ENCODE assay signal across 12 cellular contexts in the genomic region with DNA sequence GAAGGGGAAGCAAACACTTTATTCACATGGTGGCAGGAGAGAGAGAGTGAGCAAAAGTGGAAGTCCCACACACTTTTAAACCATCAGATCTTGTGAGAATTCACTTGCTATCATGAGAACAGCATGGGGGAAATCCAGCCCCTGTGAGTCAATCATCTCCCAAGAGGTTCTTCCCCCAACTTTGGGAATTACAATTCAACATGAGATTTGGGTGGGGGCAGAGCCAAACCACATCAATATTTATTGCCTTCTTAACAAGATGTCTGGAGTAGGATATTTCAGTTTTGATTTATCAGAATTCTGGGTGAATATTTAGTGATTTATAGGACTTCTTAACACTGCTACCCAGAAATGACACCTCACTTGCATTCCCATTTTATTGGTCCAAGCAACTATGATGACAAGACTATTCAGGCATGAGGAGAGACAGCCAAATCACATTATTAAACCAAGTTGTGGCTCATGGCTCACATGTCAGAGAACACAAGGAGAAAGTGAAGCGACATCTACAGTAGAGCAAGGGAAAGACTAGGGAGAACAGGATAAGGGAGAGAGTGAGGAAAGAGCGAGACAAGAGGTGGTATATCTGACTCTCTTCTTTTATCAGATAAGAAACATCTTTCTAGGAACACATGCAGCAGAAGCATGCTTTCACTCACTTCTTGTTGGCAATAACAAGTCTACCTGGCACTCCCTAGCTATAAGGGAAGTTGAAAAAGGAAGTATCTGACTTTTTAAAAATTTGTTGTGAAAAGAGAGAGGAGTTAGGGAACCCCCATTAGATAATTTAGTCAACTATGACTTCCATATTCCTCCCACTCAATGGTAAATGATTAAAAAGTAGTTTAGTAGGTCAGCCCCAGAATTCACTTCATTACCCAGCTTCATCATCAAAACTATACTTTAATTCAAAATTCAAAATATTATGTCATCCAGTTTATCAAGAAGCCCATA. TPM values are rescaled to one million over a fixed set of nuclear protein-coding genes. Genes with fewer than 3 reads are reported as not detected.
DNase-seq lines count a peak whose midpoint lies in the region; ATAC-seq and TF ChIP-seq lines count a peak whose summit lies in the region.
"Had no signal": no experiment of that assay in that cellular context is flagged by ENCODE, and none has a peak within 500 bp of the region (broad histone marks: within the 10 kb centered on the region; RNA-seq: fewer than 3 reads in every experiment).

No MANE protein-coding gene starts in this region.

- peak overlapping the region; percentile 33 for H3K4me3 Mint-ChIP-seq in activated CD4-positive, alpha-beta memory T cell treated with anti-CD3 and anti-CD28 coated beads for 36 hours
- H3K4me3 Mint-ChIP-seq in activated CD4-positive, alpha-beta memory T cell treated with anti-CD3 and anti-CD28 coated beads, Interleukin-2, amount 10 ng/mL, durations not matched to agents 7 days and 5 days, result no peak overlapping the region
- peak overlapping the region; percentile 44 for H3K4me3 Mint-ChIP-seq in activated naive CD8-positive, alpha-beta T cell
- no peak overlapping the region for H3K4me3 Mint-ChIP-seq in chondrocyte (ENCODE audit: unreplicated experiment)
- H3K4me3 Mint-ChIP-seq: neural crest cell, type B pancreatic cell had no signal

- no peaks in the 10 kb centered on the region for H3K27me3 Mint-ChIP-seq in activated CD4-positive, alpha-beta memory T cell treated with anti-CD3 and anti-CD28 coated beads for 36 hours
- H3K27me3 Mint-ChIP-seq in activated CD4-positive, alpha-beta memory T cell treated with anti-CD3 and anti-CD28 coated beads, Interleukin-2, amount 10 ng/mL, durations not matched to agents 7 days and 5 days, result no peaks in the 10 kb centered on the region
- H3K27me3 Mint-ChIP-seq in activated naive CD8-positive, alpha-beta T cell, result no peaks in the 10 kb centered on the region
- H3K27me3 Mint-ChIP-seq in chondrocyte (ENCODE audit: low read depth), result no peaks in the 10 kb centered on the region
- H3K27me3 Mint-ChIP-seq: type B pancreatic cell had no signal

- POLR2A ChIA-PET in activated CD4-positive, alpha-beta memory T cell treated with anti-CD3 and anti-CD28 coated beads for 36 hours (lab: Charles Lee), result interaction anchor here (1.0 to 1.2 kb wide), 2 partner anchors 9 to 82 kb away, joined by 3 read pairs; no protein-coding TSS in a partner anchor
- POLR2A ChIA-PET in activated CD4-positive, alpha-beta memory T cell treated with anti-CD3 and anti-CD28 coated beads, Interleukin-2, amount 10 ng/mL, durations not matched to agents 7 days and 5 days (lab: Charles Lee), result interaction anchor here (1.5 kb wide), 1 partner anchor 8 kb away, joined by 3 read pairs; no protein-coding TSS in a partner anchor

- H3K36me3 Mint-ChIP-seq in activated CD4-positive, alpha-beta memory T cell treated with anti-CD3 and anti-CD28 coated beads for 36 hours, result peaks cover 13% of the 10 kb centered on the region
- H3K36me3 Mint-ChIP-seq in activated CD4-positive, alpha-beta memory T cell treated with anti-CD3 and anti-CD28 coated beads, Interleukin-2, amount 10 ng/mL, durations not matched to agents 7 days and 5 days (ENCODE audit: low read depth), result peaks cover 29% of the 10 kb centered on the region
- peaks cover 11% of the 10 kb centered on the region for H3K36me3 Mint-ChIP-seq in activated naive CD8-positive, alpha-beta T cell
- no peaks in the 10 kb centered on the region for H3K36me3 Mint-ChIP-seq in chondrocyte (ENCODE audit: low read depth)
- H3K36me3 Mint-ChIP-seq: type B pancreatic cell had no signal

- H3K4me1 Mint-ChIP-seq in activated CD4-positive, alpha-beta memory T cell treated with anti-CD3 and anti-CD28 coated beads for 36 hours (ENCODE audit: low read depth), result peaks cover 79% of the 10 kb centered on the region
- peaks cover 59% of the 10 kb centered on the region for H3K4me1 Mint-ChIP-seq in activated CD4-positive, alpha-beta memory T cell treated with anti-CD3 and anti-CD28 coated beads, Interleukin-2, amount 10 ng/mL, durations not matched to agents 7 days and 5 days
- peaks cover 85% of the 10 kb centered on the region for H3K4me1 Mint-ChIP-seq in activated naive CD8-positive, alpha-beta T cell (ENCODE audit: low read depth)
- H3K4me1 Mint-ChIP-seq in chondrocyte (ENCODE audit: low read depth), result peaks cover 15% of the 10 kb centered on the region

- CTCF ChIA-PET in activated CD4-positive, alpha-beta memory T cell treated with anti-CD3 and anti-CD28 coated beads for 36 hours (lab: Charles Lee), result interaction anchor here (0.8 to 1.4 kb wide), 4 partner anchors 9 to 79 kb away, joined by 3 read pairs; no protein-coding TSS in a partner anchor
- CTCF ChIA-PET in activated CD4-positive, alpha-beta memory T cell treated with anti-CD3 and anti-CD28 coated beads, Interleukin-2, amount 10 ng/mL, durations not matched to agents 7 days and 5 days (lab: Charles Lee), result interaction anchor here (0.6 to 1.1 kb wide), 2 partner anchors 10 to 16 kb away, joined by 3 to 4 read pairs; no protein-coding TSS in a partner anchor

- DNase-seq in activated CD4-positive, alpha-beta memory T cell treated with anti-CD3 and anti-CD28 coated beads for 36 hours, result peak; percentile 72
- no peak for DNase-seq in activated CD4-positive, alpha-beta memory T cell treated with anti-CD3 and anti-CD28 coated beads, Interleukin-2, amount 10 ng/mL, durations not matched to agents 7 days and 5 days
- DNase-seq in stimulated activated naive CD4-positive, alpha-beta T cell treated with Interleukin-2 at 50 U/mL for 16 hours (lab: John Stamatoyannopoulos, UW), result peak; percentile 28
- DNase-seq in NCI-H2029 treated with DMSO at 0.1 percent for 48 hours (lab: John Stamatoyannopoulos, UW) (no peak), chondrocyte (ENCODE audit: low spot score) (no peak), NCI-H1417 treated with DMSO at 0.1 percent for 48 hours (lab: John Stamatoyannopoulos, UW) (no peak)
- DNase-seq: H7, MV-4-11 had no signal

- peak overlapping the region; percentile 77 for H3K27ac Mint-ChIP-seq in activated CD4-positive, alpha-beta memory T cell treated with anti-CD3 and anti-CD28 coated beads for 36 hours
- H3K27ac Mint-ChIP-seq in activated CD4-positive, alpha-beta memory T cell treated with anti-CD3 and anti-CD28 coated beads, Interleukin-2, amount 10 ng/mL, durations not matched to agents 7 days and 5 days, result no peak overlapping the region
- peak overlapping the region; percentile 95 for H3K27ac Mint-ChIP-seq in activated naive CD8-positive, alpha-beta T cell
- no peak overlapping the region for H3K27ac Mint-ChIP-seq in chondrocyte (ENCODE audit: unreplicated experiment)
- H3K27ac Mint-ChIP-seq: type B pancreatic cell had no signal

- intact Hi-C loops in activated CD4-positive, alpha-beta memory T cell treated with anti-CD3 and anti-CD28 coated beads for 36 hours (cut with micrococcal nuclease), result loop anchor here (1.0 to 10.0 kb wide), 6 partner anchors 9 to 237 kb away; no protein-coding TSS in a partner anchor

- H3K9me3 Mint-ChIP-seq in activated CD4-positive, alpha-beta memory T cell treated with anti-CD3 and anti-CD28 coated beads for 36 hours, result peaks cover 2% of the 10 kb centered on the region
- peaks cover 12% of the 10 kb centered on the region for H3K9me3 Mint-ChIP-seq in activated CD4-positive, alpha-beta memory T cell treated with anti-CD3 and anti-CD28 coated beads, Interleukin-2, amount 10 ng/mL, durations not matched to agents 7 days and 5 days
- peaks cover 4% of the 10 kb centered on the region for H3K9me3 Mint-ChIP-seq in activated naive CD8-positive, alpha-beta T cell (ENCODE audit: low read depth)
- no peaks in the 10 kb centered on the region for H3K9me3 Mint-ChIP-seq in chondrocyte (ENCODE audit: low read depth)

- TF ChIP-seq CTCF in chondrocyte (IDR thresholded peaks at IDR 0.05), result no peak

- ATAC-seq in HG03378 (IDR thresholded peaks at IDR 0.05; ENCODE audit: unreplicated experiment), result peak; percentile 27

RNA-seq across cellular contexts. Expression of gene PTPRC, which starts 36.6 kb away (rescaled TPM):
- 100 to 1,000 TPM; 495 to 503 TPM for total RNA-seq in activated CD4-positive, alpha-beta memory T cell treated with anti-CD3 and anti-CD28 coated beads for 36 hours
- total RNA-seq in activated CD4-positive, alpha-beta memory T cell treated with anti-CD3 and anti-CD28 coated beads, Interleukin-2, amount 10 ng/mL, durations not matched to agents 7 days and 5 days, result 100 to 1,000 TPM; 724 to 731 TPM
- total RNA-seq in chondrocyte, result not detected in 3 replicates
- total RNA-seq: H7, neural crest cell had no signal

Comparison
In these comparisons a context has a peak if more than half of its experiments do, and no peak if none do; other contexts are left out.
1. DNase-seq: peak in activated CD4-positive, alpha-beta memory T cell treated with anti-CD3 and anti-CD28 coated beads for 36 hours (single experiment) and stimulated activated naive CD4-positive, alpha-beta T cell treated with Interleukin-2 at 50 U/mL for 16 hours (single experiment); none in activated CD4-positive, alpha-beta memory T cell treated with anti-CD3 and anti-CD28 coated beads, Interleukin-2, amount 10 ng/mL, durations not matched to agents 7 days and 5 days (single experiment), NCI-H2029 treated with DMSO at 0.1 percent for 48 hours (single experiment), chondrocyte (single experiment) and NCI-H1417 treated with DMSO at 0.1 percent for 48 hours (single experiment).
2. H3K27ac Mint-ChIP-seq: peak in activated CD4-positive, alpha-beta memory T cell treated with anti-CD3 and anti-CD28 coated beads for 36 hours (single experiment) and activated naive CD8-positive, alpha-beta T cell (single experiment); none in activated CD4-positive, alpha-beta memory T cell treated with anti-CD3 and anti-CD28 coated beads, Interleukin-2, amount 10 ng/mL, durations not matched to agents 7 days and 5 days (single experiment) and chondrocyte (single experiment).
3. H3K4me3 Mint-ChIP-seq: peak in activated CD4-positive, alpha-beta memory T cell treated with anti-CD3 and anti-CD28 coated beads for 36 hours (single experiment) and activated naive CD8-positive, alpha-beta T cell (single experiment); none in activated CD4-positive, alpha-beta memory T cell treated with anti-CD3 and anti-CD28 coated beads, Interleukin-2, amount 10 ng/mL, durations not matched to agents 7 days and 5 days (single experiment) and chondrocyte (single experiment).
4. RNA of gene PTPRC, which starts 36.6 kb away (total RNA-seq): 724 to 731 TPM in activated CD4-positive, alpha-beta memory T cell treated with anti-CD3 and anti-CD28 coated beads, Interleukin-2, amount 10 ng/mL, durations not matched to agents 7 days and 5 days and 495 to 503 TPM in activated CD4-positive, alpha-beta memory T cell treated with anti-CD3 and anti-CD28 coated beads for 36 hours; not detected in chondrocyte; every median in the first group is over 100 times any median in the second.